Comparison of ENCODE assay signal across 8 cellular contexts in the genomic region with DNA sequence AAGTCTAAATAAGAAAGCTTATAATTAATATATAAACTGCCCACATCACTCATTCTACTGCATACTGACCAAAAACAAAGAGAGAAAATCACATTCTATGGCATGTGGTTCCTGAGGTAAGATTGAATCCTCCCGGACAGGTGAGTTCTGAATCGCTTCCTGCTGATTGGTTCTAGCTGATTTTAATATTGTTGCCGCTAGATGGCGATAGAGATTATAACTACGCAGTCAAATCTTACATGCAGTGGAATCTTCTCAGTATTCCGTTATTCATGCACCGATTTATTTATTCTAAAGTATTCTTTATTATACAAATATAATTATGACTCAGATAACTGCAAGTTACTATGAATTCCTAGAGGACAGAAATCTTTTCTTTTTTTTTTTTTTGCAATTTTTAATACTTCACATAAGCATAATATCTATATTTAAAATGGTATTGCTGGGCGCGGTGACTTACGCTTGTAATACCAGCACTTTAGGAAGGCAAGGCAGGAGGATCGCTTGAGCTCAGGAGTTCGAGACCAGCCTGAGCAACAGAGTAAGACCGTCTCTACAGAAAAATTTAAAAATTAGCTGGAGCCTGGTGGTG. TPM values are rescaled to one million over a fixed set of nuclear protein-coding genes. Genes with fewer than 3 reads are reported as not detected.
A peak's percentile ranks its signal among the peaks of the same experiment; 100 is the strongest.
DNase-seq lines count a peak whose midpoint lies in the region; TF ChIP-seq lines count a peak whose summit lies in the region.

No MANE protein-coding gene starts in this region.

- H3K9me3 ChIP-seq in MM.1S (replicated peaks; ENCODE audit: insufficient read depth, low read length) (no peaks in the 10 kb centered on the region), endocrine pancreas (ENCODE audit: control insufficient read depth, low read length) (no peaks in the 10 kb centered on the region)

- no peaks in the 10 kb centered on the region for H3K36me3 Mint-ChIP-seq in mesothelial cell of epicardium

- H3K79me2 ChIP-seq in MM.1S (ENCODE audit: low read length): no peaks in the 10 kb centered on the region

- peak overlapping the region; percentile 46; the same call in 1 of the 2 replicates for H2AFZ ChIP-seq in MM.1S (ENCODE audit: low read length)

- H3K27ac ChIP-seq in MM.1S (ENCODE audit: low read length): no peak overlapping the region
- H3K27ac ChIP-seq in RWPE1: no peak overlapping the region

- no peaks in the 10 kb centered on the region for H3K36me3 ChIP-seq in MM.1S (replicated peaks; ENCODE audit: insufficient read depth, low read length)
- H3K36me3 ChIP-seq in endocrine pancreas (ENCODE audit: control insufficient read depth, insufficient read depth, low read length): no peaks in the 10 kb centered on the region

- H3K4me3 ChIP-seq in HFF-Myc (replicated peaks; ENCODE audit: low read depth, low read length): no peak overlapping the region
- H3K4me3 ChIP-seq in MM.1S (ENCODE audit: low read length): no peak overlapping the region
- H3K4me3 ChIP-seq in endocrine pancreas (ENCODE audit: control insufficient read depth, insufficient read depth, low read length): peak overlapping the region; percentile 53

- in situ Hi-C loops in ACHN (cut with HindIII; ENCODE audit: low pct_ligation_motif_present, low pct_unique_long_range_greater_than_20kb, low sequenced_read_pairs): no loop called here

- no peaks in the 10 kb centered on the region for H4K20me1 ChIP-seq in MM.1S (ENCODE audit: insufficient read depth, low read length)

- H3F3A ChIP-seq in MM.1S (ENCODE audit: insufficient read depth, low read length): no peaks in the 10 kb centered on the region

- no peak overlapping the region for H3K27ac Mint-ChIP-seq in mesothelial cell of epicardium

- peaks cover under 1% of the 10 kb centered on the region for H3K9me3 Mint-ChIP-seq in mesothelial cell of epicardium

- H3K27me3 Mint-ChIP-seq in mesothelial cell of epicardium (ENCODE audit: low read depth): peaks cover 13% of the 10 kb centered on the region

- TF ChIP-seq CTCF in GM10266 (IDR thresholded peaks at IDR 0.05; ENCODE audit: control insufficient read depth, insufficient read depth, low read depth, missing control alignments) (peak; percentile 66), HFF-Myc (IDR thresholded peaks at IDR 0.05; ENCODE audit: low read depth, low read length, missing control alignments) (peak; percentile 51), MM.1S (IDR thresholded peaks at IDR 0.05; ENCODE audit: low read length) (peak; percentile 51), RWPE1 (conservative IDR thresholded peaks at IDR 0.05; ENCODE audit: low read depth) (peak; percentile 83), mesothelial cell of epicardium (IDR thresholded peaks at IDR 0.05; ENCODE audit: unreplicated experiment) (peak; percentile 89)

- H3K4me1 ChIP-seq in MM.1S (ENCODE audit: low read length): no peaks in the 10 kb centered on the region
- peaks cover 5% of the 10 kb centered on the region for H3K4me1 ChIP-seq in endocrine pancreas (ENCODE audit: control insufficient read depth, insufficient read depth, low read length)

- no peak overlapping the region for H3K9ac ChIP-seq in MM.1S (ENCODE audit: low read length)
- no peak overlapping the region for H3K9ac ChIP-seq in endocrine pancreas (ENCODE audit: control insufficient read depth, insufficient read depth, low read length)

- DNase-seq in ACHN (peak; percentile 56), GM10266 (ENCODE audit: extremely low spot score) (peak; percentile 38), HFF-Myc (ENCODE audit: extremely low read depth, low read depth) (peak; percentile 35), MM.1S (peak; percentile 71), RWPE1 (ENCODE audit: low spot score) (peak; percentile 66), mesothelial cell of epicardium (ENCODE audit: low spot score in 2 of 2, unreplicated experiment in 2 of 2) (no peak)
- no peak for DNase-seq in NK-92 treated with Interleukin-12 subunit alpha and Interleukin-12 subunit beta, amount 100 ng/mL, for 24 hours (lab: John Stamatoyannopoulos, UW)

- no peak overlapping the region for H3K4me3 Mint-ChIP-seq in mesothelial cell of epicardium

- H3K9me2 ChIP-seq in MM.1S (replicated peaks; ENCODE audit: insufficient read depth, low read length): no peaks in the 10 kb centered on the region

- H3K27me3 ChIP-seq in MM.1S (replicated peaks; ENCODE audit: insufficient read depth, low read length): no peaks in the 10 kb centered on the region
- H3K27me3 ChIP-seq in endocrine pancreas (ENCODE audit: control insufficient read depth, insufficient read depth, low read length): no peaks in the 10 kb centered on the region

- H3K4me2 ChIP-seq in MM.1S (ENCODE audit: low read depth, low read length): peak overlapping the region; percentile 36; the same call in 1 of the 2 replicates

- CTCF ChIA-PET in RWPE1 (lab: Yijun Ruan, JAX): interaction anchor here (0.6 to 3.0 kb wide), 31 partner anchors 9 to 1950 kb away, joined by 3 to 34 read pairs (median 4); no protein-coding TSS in a partner anchor

- POLR2A ChIA-PET in RWPE1 (lab: Yijun Ruan, JAX; ENCODE audit: low non-redundant PET): no interaction called here

- no peaks in the 10 kb centered on the region for H3K4me1 Mint-ChIP-seq in mesothelial cell of epicardium

RNA-seq across cellular contexts. Expression of a gene that starts 24.2 kb away (rescaled TPM):
- 28.7 to 33.7 TPM (median 31.3 TPM) in 3 replicates for total RNA-seq in mesothelial cell of epicardium

Comparison
In these comparisons a context has a peak if more than half of its experiments do, and no peak if none do; other contexts are left out.
1. DNase-seq: peak in ACHN (single experiment), GM10266 (single experiment), HFF-Myc (single experiment), MM.1S (single experiment) and RWPE1 (single experiment); none in mesothelial cell of epicardium (0 of 2) and NK-92 treated with Interleukin-12 subunit alpha and Interleukin-12 subunit beta, amount 100 ng/mL, for 24 hours (single experiment).
2. Peak in every context shown above with its lines, with median percentiles within 50 percentile points of each other: CTCF ChIP-seq.